In genomic region chr4:77360451-77360850, GRCh38 we compare ENCODE assay signal across 26 cellular contexts.
A peak's percentile ranks its signal among the peaks of the same experiment; 100 is the strongest.
DNase-seq lines count a peak whose midpoint lies in the region; TF ChIP-seq lines count a peak whose summit lies in the region.
"Had no signal": no experiment of that assay in that cellular context is flagged by ENCODE, and none has a peak within 500 bp of the region (broad histone marks: within the 10 kb centered on the region; RNA-seq: fewer than 3 reads in every experiment).

No MANE protein-coding gene starts in this region.

- peak in 2 of 3 experiments; percentile 20 to 71 for DNase-seq in NCI-H1417 (lab: John Stamatoyannopoulos, UW)
- DNase-seq in NCI-H1417 treated with DMSO at 0.1 percent for 48 hours (lab: John Stamatoyannopoulos, UW), result no peak
- DNase-seq in NCI-H128 (lab: John Stamatoyannopoulos, UW; ENCODE audit: unreplicated experiment), result peak; percentile 7
- peak; percentile 87 for DNase-seq in NCI-H82 (lab: John Stamatoyannopoulos, UW)
- DNase-seq in renal cortical epithelial cell (ENCODE audit: low read depth), result peak; percentile 49
- no peak for DNase-seq in activated naive CD4-positive, alpha-beta T cell treated with Interleukin-2 at 50 U/mL for 16 hours
- DNase-seq in SKM-1 (lab: John Stamatoyannopoulos, UW; ENCODE audit: unreplicated experiment), result no peak
- DNase-seq in vagina (ENCODE audit: extremely low spot score in 2 of 2), result no peak
- DNase-seq: activated CD4-positive, CD25-positive, alpha-beta regulatory T cell treated with anti-CD3 and anti-CD28 coated beads, Interleukin-2, amount 50 U/mL, for 72 hours; activated CD8-positive, alpha-beta memory T cell treated with anti-CD3 and anti-CD28 coated beads for 24 hours; activated naive CD4-positive, alpha-beta T cell treated with anti-CD3 and anti-CD28 coated beads, Interleukin-2, amount 50 U/mL, for 16 hours; activated T-cell treated with anti-CD3 and anti-CD28 coated beads, Interleukin-2, amount 50 U/mL, for 48 hours; aorta; Caco-2; erythroblast; gastrocnemius medialis; hypothalamus; mammary epithelial cell; NCI-H187 treated with DMSO at 0.1 percent for 48 hours; NK-92 treated with Interleukin-12 subunit alpha and Interleukin-12 subunit beta, amount 100 ng/mL, for 24 hours; occipital lobe; SK-N-SH; T-helper 9 cell had no signal

- H3K36me3 ChIP-seq in vagina, result no peaks in the 10 kb centered on the region
- H3K36me3 ChIP-seq: gastrocnemius medialis, right atrium auricular region, upper lobe of left lung had no signal

- no peaks in the 10 kb centered on the region for H3K27me3 ChIP-seq in vagina
- H3K27me3 ChIP-seq: gastrocnemius medialis, right atrium auricular region, upper lobe of left lung had no signal

- no peak overlapping the region for H3K4me3 ChIP-seq in vagina
- H3K4me3 ChIP-seq: gastrocnemius medialis, right atrium auricular region, upper lobe of left lung had no signal

- H3K9me3 ChIP-seq in vagina, result no peaks in the 10 kb centered on the region
- H3K9me3 ChIP-seq: Caco-2, gastrocnemius medialis, right atrium auricular region, SK-N-SH, upper lobe of left lung had no signal

- TF ChIP-seq CTCF in vagina (IDR thresholded peaks at IDR 0.05), result no peak

- intact Hi-C loops in vagina (cut with DNase I), result no loop called here

- no peak for TF ChIP-seq POLR2A in vagina (IDR thresholded peaks at IDR 0.05)

- no peaks in the 10 kb centered on the region for H3K4me1 ChIP-seq in vagina
- H3K4me1 ChIP-seq: Caco-2, gastrocnemius medialis, right atrium auricular region, upper lobe of left lung had no signal

- no peak overlapping the region for H3K27ac ChIP-seq in vagina
- H3K27ac ChIP-seq: 22Rv1, gastrocnemius medialis, right atrium auricular region, upper lobe of left lung had no signal

Comparison
In these comparisons a context has a peak if more than half of its experiments do, and no peak if none do; other contexts are left out.
1. DNase-seq: peak in NCI-H1417 (2 of 3), NCI-H128 (single experiment), NCI-H82 (single experiment) and renal cortical epithelial cell (single experiment); none in NCI-H1417 treated with DMSO at 0.1 percent for 48 hours (single experiment), activated naive CD4-positive, alpha-beta T cell treated with Interleukin-2 at 50 U/mL for 16 hours (single experiment), SKM-1 (single experiment) and vagina (0 of 2).